In the genomic region with DNA sequence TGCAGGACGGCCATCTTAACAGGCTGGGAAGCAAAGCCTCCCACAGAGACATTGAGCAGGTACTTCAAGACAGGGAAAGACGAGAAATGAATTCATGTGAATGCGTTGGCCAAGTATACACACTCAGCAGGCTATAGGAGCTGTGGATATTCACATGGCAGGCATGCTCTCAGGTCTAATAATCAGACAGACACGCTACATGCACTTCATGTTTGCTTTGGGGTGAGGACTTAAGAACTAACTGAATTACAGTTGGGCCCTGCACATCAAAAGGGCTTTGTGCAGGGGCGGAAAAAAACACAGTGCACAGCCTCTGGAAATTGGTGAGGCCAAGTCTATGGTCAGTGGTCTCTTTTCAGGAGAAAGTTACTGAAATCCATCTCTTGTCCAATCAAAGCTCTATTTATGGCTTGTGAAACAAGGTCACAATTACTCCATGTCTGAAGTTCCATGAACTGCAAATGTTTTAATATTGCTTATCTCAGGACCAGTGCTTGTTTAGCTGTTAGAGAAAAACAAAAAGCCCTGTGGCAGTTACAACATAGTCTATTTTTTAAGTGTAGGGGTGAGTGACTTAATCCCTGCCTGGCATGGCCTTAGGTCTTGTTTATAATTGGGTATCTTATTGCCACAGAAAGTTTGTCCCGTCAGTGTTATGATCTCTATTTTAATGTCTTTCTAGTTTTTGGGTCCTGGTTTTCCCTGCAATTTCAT, we compare ENCODE assay signal across 32 cellular contexts.
"Had no signal": no experiment of that assay in that cellular context is flagged by ENCODE, and none has a peak within 500 bp of the region (broad histone marks: within the 10 kb centered on the region; RNA-seq: fewer than 3 reads in every experiment).

No MANE protein-coding gene starts in this region.

- H3K27ac Mint-ChIP-seq: activated CD4-positive, alpha-beta T cell treated with anti-CD3 and anti-CD28 coated beads for 36 hours; activated CD4-positive, alpha-beta T cell treated with anti-CD3 and anti-CD28 coated beads, Interleukin-2, amount 10 ng/mL, durations not matched to agents 7 days and 5 days; activated CD8-positive, alpha-beta T cell treated with anti-CD3 and anti-CD28 coated beads, Interleukin-2, amount 10 ng/mL, durations not matched to agents 7 days and 5 days; activated naive CD4-positive, alpha-beta T cell treated with anti-CD3 and anti-CD28 coated beads, Interleukin-2, amount 50 U/mL, for 24 hours; activated naive CD8-positive, alpha-beta T cell treated with anti-CD3 and anti-CD28 coated beads, Interleukin-2, amount 10 ng/mL, durations not matched to agents 7 days and 5 days; activated T-cell treated with anti-CD3 and anti-CD28 coated beads, Interleukin-2, amount 50 U/mL, for 24 hours; activated T-helper 2 cell treated with anti-CD3 and anti-CD28 coated beads, Interferon-gamma antibody, Interleukin-2, Interleukin-4, amounts not matched to agents 10 μg/mL and 5 μg/mL and 100 μg/mL, durations not matched to agents 14 hours and 24 hours and 36 hours; T-helper 1 cell treated with Interleukin-12 subunit alpha and Interleukin-12 subunit beta and Interleukin-4 antibody, amounts not matched to agents 30 μg/mL and 1 μg/mL, for 36 hours; T-helper 2 cell treated with Interferon-gamma antibody and Interleukin-4, amounts not matched to agents 5 μg/mL and 100 μg/mL, for 36 hours; WTC11 had no signal

- H3K4me3 ChIP-seq: ascending aorta, MG63, PC-9, SJSA1 had no signal

- H3K27ac ChIP-seq: ascending aorta, PC-9, SJSA1 had no signal

- H3K9me3 ChIP-seq: ascending aorta, MG63, SJSA1, SK-N-SH had no signal

- H3K9ac ChIP-seq: SK-N-SH had no signal

- H3K4me1 Mint-ChIP-seq: activated CD4-positive, alpha-beta T cell treated with anti-CD3 and anti-CD28 coated beads for 36 hours; activated CD4-positive, alpha-beta T cell treated with anti-CD3 and anti-CD28 coated beads, Interleukin-2, amount 10 ng/mL, durations not matched to agents 7 days and 5 days; activated naive CD4-positive, alpha-beta T cell treated with anti-CD3 and anti-CD28 coated beads, Interleukin-2, amount 50 U/mL, for 24 hours; activated naive CD8-positive, alpha-beta T cell treated with anti-CD3 and anti-CD28 coated beads, Interleukin-2, amount 10 ng/mL, durations not matched to agents 7 days and 5 days; WTC11 had no signal

- H3K27me3 ChIP-seq: ascending aorta had no signal

- H3K36me3 Mint-ChIP-seq: activated naive CD4-positive, alpha-beta T cell treated with anti-CD3 and anti-CD28 coated beads, Interleukin-2, amount 50 U/mL, for 24 hours; activated naive CD8-positive, alpha-beta T cell treated with anti-CD3 and anti-CD28 coated beads, Interleukin-2, amount 10 ng/mL, durations not matched to agents 7 days and 5 days had no signal

- ATAC-seq: activated CD4-positive, alpha-beta T cell treated with anti-CD3 and anti-CD28 coated beads for 36 hours; activated CD4-positive, CD25-positive, alpha-beta regulatory T cell treated with anti-CD3 and anti-CD28 coated beads, Interleukin-2, amount 50 U/mL, for 24 hours; activated CD8-positive, alpha-beta T cell treated with anti-CD3 and anti-CD28 coated beads, Interleukin-2, amount 10 ng/mL, durations not matched to agents 7 days and 5 days; WTC11 had no signal

- H3K4me1 ChIP-seq: ascending aorta, SJSA1 had no signal

- H3K36me3 ChIP-seq: ascending aorta, MG63, SJSA1 had no signal

- H3K4me3 Mint-ChIP-seq: activated CD4-positive, alpha-beta T cell treated with anti-CD3 and anti-CD28 coated beads for 36 hours; activated CD4-positive, alpha-beta T cell treated with anti-CD3 and anti-CD28 coated beads, Interleukin-2, amount 10 ng/mL, durations not matched to agents 7 days and 5 days; activated CD8-positive, alpha-beta T cell treated with anti-CD3 and anti-CD28 coated beads, Interleukin-2, amount 10 ng/mL, durations not matched to agents 7 days and 5 days; activated naive CD4-positive, alpha-beta T cell treated with anti-CD3 and anti-CD28 coated beads, Interleukin-2, amount 50 U/mL, for 24 hours; activated naive CD8-positive, alpha-beta T cell treated with anti-CD3 and anti-CD28 coated beads, Interleukin-2, amount 10 ng/mL, durations not matched to agents 7 days and 5 days; activated T-cell treated with anti-CD3 and anti-CD28 coated beads, Interleukin-2, amount 50 U/mL, for 24 hours; T-helper 1 cell treated with Interleukin-12 subunit alpha and Interleukin-12 subunit beta and Interleukin-4 antibody, amounts not matched to agents 30 μg/mL and 1 μg/mL, for 36 hours; T-helper 2 cell treated with Interferon-gamma antibody and Interleukin-4, amounts not matched to agents 5 μg/mL and 100 μg/mL, for 36 hours; WTC11 had no signal

- H3K9me3 Mint-ChIP-seq: activated CD4-positive, alpha-beta T cell treated with anti-CD3 and anti-CD28 coated beads, Interleukin-2, amount 10 ng/mL, durations not matched to agents 7 days and 5 days; activated naive CD4-positive, alpha-beta T cell treated with anti-CD3 and anti-CD28 coated beads, Interleukin-2, amount 50 U/mL, for 24 hours; activated naive CD8-positive, alpha-beta T cell treated with anti-CD3 and anti-CD28 coated beads, Interleukin-2, amount 10 ng/mL, durations not matched to agents 7 days and 5 days; activated T-cell treated with anti-CD3 and anti-CD28 coated beads, Interleukin-2, amount 50 U/mL, for 24 hours; activated T-helper 2 cell treated with anti-CD3 and anti-CD28 coated beads, Interferon-gamma antibody, Interleukin-2, Interleukin-4, amounts not matched to agents 10 μg/mL and 5 μg/mL and 100 μg/mL, durations not matched to agents 14 hours and 24 hours and 36 hours; T-helper 1 cell treated with Interleukin-12 subunit alpha and Interleukin-12 subunit beta and Interleukin-4 antibody, amounts not matched to agents 30 μg/mL and 1 μg/mL, for 36 hours; T-helper 2 cell treated with Interferon-gamma antibody and Interleukin-4, amounts not matched to agents 5 μg/mL and 100 μg/mL, for 36 hours had no signal

- DNase-seq: activated CD4-positive, alpha-beta T cell treated with anti-CD3 and anti-CD28 coated beads for 36 hours; activated CD4-positive, alpha-beta T cell treated with anti-CD3 and anti-CD28 coated beads, Interleukin-2, amount 10 ng/mL, durations not matched to agents 7 days and 5 days; activated CD4-positive, alpha-beta T cell treated with anti-CD3 and anti-CD28 coated beads, Interleukin-2, amount 50 U/mL, for 48 hours; activated CD8-positive, alpha-beta T cell treated with anti-CD3 and anti-CD28 coated beads, Interleukin-2, amount 10 ng/mL, durations not matched to agents 7 days and 5 days; activated gamma-delta T cell; activated naive CD4-positive, alpha-beta T cell treated with Interleukin-2 at 50 U/mL for 16 hours; activated naive CD8-positive, alpha-beta T cell treated with anti-CD3 and anti-CD28 coated beads, Interleukin-2, amount 10 ng/mL, durations not matched to agents 7 days and 5 days; activated T-cell treated with anti-CD3 and anti-CD28 coated beads, Interleukin-2, amount 50 U/mL, for 24 hours; amygdala; Karpas-422; KBM-7; MG63; MV-4-11; NCI-H1092; NCI-H1436 treated with DMSO at 0.1 percent for 48 hours; NCI-H1694 treated with DMSO at 0.1 percent for 48 hours; NCI-H2029; NCI-H510A; NCI-H526; NCI-H748 treated with DMSO at 0.1 percent for 48 hours; NK-92 treated with Interleukin-12 subunit alpha and Interleukin-12 subunit beta, amount 100 ng/mL, for 24 hours; PC-9; SHP77; SK-N-SH had no signal
